8 cellular contexts compared by ENCODE assay signal in the genomic region with DNA sequence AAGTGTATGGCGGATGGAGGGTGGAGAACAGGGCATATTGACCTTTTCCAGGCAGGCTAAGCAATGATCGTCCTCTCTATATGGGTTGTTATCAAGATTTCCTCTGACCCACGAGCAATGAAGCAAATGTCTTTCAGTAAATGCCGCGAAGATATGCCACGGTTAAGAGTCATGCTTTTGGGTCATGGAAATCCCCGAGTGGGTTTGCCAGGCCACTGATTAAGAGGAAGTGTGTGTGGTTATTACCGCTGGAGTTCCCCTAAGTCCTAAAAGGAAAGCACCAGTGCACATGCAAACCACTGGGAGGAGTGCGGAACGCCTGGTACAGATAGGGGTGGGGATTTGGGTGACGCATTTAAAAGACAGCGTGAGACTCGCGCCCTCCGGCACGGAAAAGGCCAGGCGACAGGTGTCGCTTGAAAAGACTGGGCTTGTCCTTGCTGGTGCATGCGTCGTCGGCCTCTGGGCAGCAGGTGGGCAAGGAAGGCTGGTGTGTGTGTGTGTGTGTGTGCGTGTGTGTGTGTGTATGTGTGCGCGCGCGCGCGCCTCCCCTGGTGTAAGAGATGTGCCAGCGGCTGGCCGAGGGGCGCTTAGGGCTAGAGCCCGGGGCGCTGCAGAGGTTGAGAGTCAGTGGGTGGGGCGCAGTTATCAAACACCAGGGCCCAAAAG. TPM values are rescaled to one million over a fixed set of nuclear protein-coding genes. Genes with fewer than 3 reads are reported as not detected.
A peak's percentile ranks its signal among the peaks of the same experiment; 100 is the strongest.
DNase-seq lines count a peak whose midpoint lies in the region; ATAC-seq and TF ChIP-seq lines count a peak whose summit lies in the region.

BIRC3 (plus strand) TSS at position 386 of the 669 bp plus-strand sequence. CDS start 7,026 bp downstream, outside the sequence.

- ATAC-seq in GM18870 (IDR thresholded peaks at IDR 0.05; ENCODE audit: unreplicated experiment) (peak; percentile 89), HG03135 (IDR thresholded peaks at IDR 0.05; ENCODE audit: unreplicated experiment) (peak; percentile 84)
- ATAC-seq in activated CD4-positive, CD25-positive, alpha-beta regulatory T cell treated with anti-CD3 and anti-CD28 coated beads, Interleukin-2, amount 50 U/mL, for 24 hours, result peak; percentile 85

- POLR2A ChIA-PET in AG04449 (lab: Yijun Ruan, JAX), result no interaction called here

- peak within 1 kb of the TSS; percentile 46 for H3K27ac ChIP-seq in layer of hippocampus (ENCODE audit: low read depth, low read length)

- H3K4me3 ChIP-seq in AG04449 (ENCODE audit: low read depth, low read length), result peak within 1 kb of the TSS; percentile 65

- DNase-seq in AG04449 (ENCODE audit: low read depth, low spot score), result peak; percentile 84
- DNase-seq in NCI-H2227 (lab: John Stamatoyannopoulos, UW; ENCODE audit: unreplicated experiment), result peak; percentile 76
- DNase-seq in cerebellum (ENCODE audit: low spot score), result peak; percentile 3
- peak; percentile 70 to 83 for DNase-seq in stimulated activated CD4-positive, alpha-beta T cell treated with anti-CD3 and anti-CD28 coated beads, Interleukin-1b, Interleukin-23, amount 100 ng/mL, for 4 hours (ENCODE audit: low read depth in 2 of 2)

- H3K27me3 ChIP-seq in layer of hippocampus (ENCODE audit: control insufficient read depth, insufficient read depth, low read length), result no peaks in the 10 kb centered on the region

- peak; percentile 43 for TF ChIP-seq CTCF in AG04449 (IDR thresholded peaks at IDR 0.05; ENCODE audit: insufficient read depth, low read length, missing control alignments)

- CTCF ChIA-PET in AG04449 (lab: Yijun Ruan, JAX), result interaction anchor here (1.8 to 2.7 kb wide), 2 partner anchors 26 to 349 kb away, joined by 7 to 14 read pairs; no protein-coding TSS in a partner anchor

RNA-seq across cellular contexts. Expression of gene BIRC3, which starts in this region (rescaled TPM):
- total RNA-seq in cerebellum, result 1.1 TPM

Comparison
In these comparisons a context has a peak if more than half of its experiments do, and no peak if none do; other contexts are left out.
1. Peak in every context shown above with its lines: DNase-seq, ATAC-seq, H3K4me3 ChIP-seq and H3K27ac ChIP-seq.
2. DNase-seq: peak in every context shown above with its lines; median percentile 84 in AG04449; 76 in stimulated activated CD4-positive, alpha-beta T cell treated with anti-CD3 and anti-CD28 coated beads, Interleukin-1b, Interleukin-23, amount 100 ng/mL, for 4 hours; 76 in NCI-H2227; 3 in cerebellum.